In the genomic region with DNA sequence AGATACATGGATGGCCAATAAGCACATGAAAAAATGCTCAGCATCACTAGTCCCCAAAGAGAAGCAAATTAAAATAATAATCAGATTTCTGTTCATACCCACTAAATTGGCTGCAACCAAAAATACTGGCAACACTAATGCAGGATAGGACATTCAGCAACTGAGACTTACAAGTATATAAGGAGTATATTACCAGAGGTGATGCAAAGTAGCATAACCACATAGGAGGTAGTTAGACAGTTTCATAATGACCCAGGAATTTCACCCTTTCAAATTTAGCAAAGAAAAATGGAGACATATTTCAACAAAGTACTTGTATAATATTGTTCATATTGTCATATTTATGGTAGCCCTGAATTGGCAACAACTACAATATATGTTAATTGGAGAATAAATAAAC, we compare ENCODE assay signal across 23 cellular contexts.
"Had no signal": no experiment of that assay in that cellular context is flagged by ENCODE, and none has a peak within 500 bp of the region (broad histone marks: within the 10 kb centered on the region; RNA-seq: fewer than 3 reads in every experiment).

No MANE protein-coding gene starts in this region.

- H3K27ac ChIP-seq: body of pancreas, epithelial cell of prostate, sigmoid colon, thoracic aorta, upper lobe of left lung had no signal

- H3K36me3 ChIP-seq: sigmoid colon, thoracic aorta, upper lobe of left lung had no signal

- ATAC-seq: activated CD4-positive, CD25-positive, alpha-beta regulatory T cell treated with anti-CD3 and anti-CD28 coated beads, Interleukin-2, amount 50 U/mL, for 24 hours; activated T-cell treated with anti-CD3 and anti-CD28 coated beads, Interleukin-2, amount 50 U/mL, for 4 hours; body of pancreas; stimulated activated memory B cell treated with anti-CD40 and anti-IgM and Interleukin-4, amounts not matched to agents 10 μg/mL and 1 μg/mL and 100 μg/mL, for 72 hours had no signal

- DNase-seq: activated CD4-positive, alpha-beta T cell treated with anti-CD3 and anti-CD28 coated beads, Interleukin-2, amount 10 ng/mL, durations not matched to agents 7 days and 5 days; activated CD8-positive, alpha-beta memory T cell treated with anti-CD3 and anti-CD28 coated beads, Interleukin-2, amount 50 U/mL, for 4 hours; activated naive CD4-positive, alpha-beta T cell treated with anti-CD3 and anti-CD28 coated beads for 36 hours; activated T-cell treated with anti-CD3 and anti-CD28 coated beads, Interleukin-2, amount 50 U/mL, for 4 hours; body of pancreas; caudate nucleus; endodermal cell; foreskin fibroblast; glutamatergic neuron; hippocampal formation; midbrain; nephron progenitor cell; nucleus accumbens; posterior cingulate gyrus; sigmoid colon; stimulated activated CD4-positive, alpha-beta T cell treated with anti-CD3 and anti-CD28 coated beads, Interleukin-4, amount 100 ng/mL, for 4 hours; upper lobe of left lung had no signal

- H3K4me3 ChIP-seq: body of pancreas, sigmoid colon, thoracic aorta, upper lobe of left lung had no signal

- H3K27me3 ChIP-seq: body of pancreas, sigmoid colon, upper lobe of left lung had no signal

- FAIRE-seq: colon, keratinocyte had no signal
